Comparison of ENCODE assay signal across 8 cellular contexts in the genomic region with DNA sequence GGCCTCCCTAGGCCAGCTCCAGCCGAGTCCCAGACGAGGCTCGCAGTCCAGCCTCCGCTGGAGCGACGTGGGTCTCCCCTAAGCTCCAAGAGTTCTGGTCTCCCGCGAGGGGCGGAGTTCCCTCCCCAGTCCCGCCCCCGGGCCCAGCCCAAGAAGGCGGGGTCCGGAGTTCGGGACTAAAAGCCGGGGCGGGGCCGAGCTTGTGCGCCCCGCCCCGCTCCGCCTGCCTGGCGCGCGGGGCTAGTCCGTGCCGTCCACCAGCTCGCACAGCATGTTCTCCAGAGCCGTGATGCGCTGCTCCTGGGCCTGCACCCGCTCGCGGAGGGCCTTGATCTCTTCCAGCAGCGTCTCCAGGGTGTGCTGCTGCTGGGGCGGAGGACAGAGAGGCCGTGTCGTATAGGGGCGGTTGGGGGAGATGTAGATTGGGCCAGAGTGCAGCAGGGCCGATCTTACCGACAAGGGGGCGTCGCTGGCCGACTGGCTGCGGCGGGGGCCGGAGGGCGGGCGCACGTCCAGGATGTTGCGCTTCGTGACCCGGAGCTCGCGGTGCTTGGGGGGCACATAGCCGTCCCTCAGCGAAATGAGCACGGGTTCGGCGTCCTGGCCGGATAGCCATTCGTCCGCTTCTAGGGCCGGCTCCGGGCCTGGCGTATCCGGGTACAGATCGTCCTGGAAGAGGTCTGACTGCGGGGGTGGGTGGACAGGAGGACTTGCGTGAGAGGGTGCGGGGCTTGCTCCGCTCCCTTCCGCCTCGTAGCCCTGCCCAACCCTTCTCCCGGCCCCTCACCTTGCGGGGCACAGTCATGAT. TPM values are rescaled to one million over a fixed set of nuclear protein-coding genes. Genes with fewer than 3 reads are reported as not detected.
DNase-seq lines count a peak whose midpoint lies in the region; ATAC-seq, FAIRE-seq and TF ChIP-seq lines count a peak whose summit lies in the region.

No MANE protein-coding gene starts in this region.

- FAIRE-seq in bronchial epithelial cell (lab: Jason Lieb, UNC), result no peak
- no peak for FAIRE-seq in small intestine (lab: Jason Lieb, UNC)

- in situ Hi-C loops in HAP-1 (cut with MboI; ENCODE audit: low sequenced_read_pairs), result loop anchor here (5.0 to 25.0 kb wide), 2 partner anchors 48 to 322 kb away; partner anchors contain the start of genes ABHD15, EFCAB5, SSH2 and TP53I13

- WGBS in small intestine, 3 donors, result 2 to 3% (median 2%) methylated on average over 67 to 74 of the region's 74 CpGs

- DNase-seq in MV-4-11 (lab: John Stamatoyannopoulos, UW) (peak; percentile 84), bronchial epithelial cell (ENCODE audit: low read depth) (peak; percentile 72), iPS-NIHi7 (ENCODE audit: extremely low spot score) (peak; percentile 84), small intestine (peak; percentile 92), HAP-1 (ENCODE audit: low spot score in 2 of 2) (no peak)
- DNase-seq in activated CD4-positive, CD25-positive, alpha-beta regulatory T cell (lab: John Stamatoyannopoulos, UW), result peak; percentile 49 to 72 (median 67)

- H3K9ac ChIP-seq in BLaER1, result peak overlapping the region; percentile 49

- ATAC-seq in GM19468 (IDR thresholded peaks at IDR 0.05; ENCODE audit: extremely low read depth, unreplicated experiment), result peak; percentile 25

- H4K20me1 ChIP-seq in BLaER1, result peaks cover 41% of the 10 kb centered on the region

- no peak overlapping the region for H3K27ac ChIP-seq in BLaER1
- H3K27ac ChIP-seq in small intestine (ENCODE audit: low read depth in 1 of 2, low read length in 1 of 2), result no peak overlapping the region

- H3K27me3 ChIP-seq in BLaER1 (peaks cover 22% of the 10 kb centered on the region), bronchial epithelial cell (ENCODE audit: control insufficient read depth, insufficient read depth, low read length) (no peaks in the 10 kb centered on the region), small intestine (ENCODE audit: control insufficient read depth in 2 of 2, insufficient read depth in 2 of 2, low read length in 2 of 2) (no peaks in the 10 kb centered on the region), HAP-1 (ENCODE audit: low read depth) (no peaks in the 10 kb centered on the region)

- H3K4me2 ChIP-seq in BLaER1, result peak overlapping the region; percentile 99

- H3K9me3 ChIP-seq in BLaER1 (no peaks in the 10 kb centered on the region), small intestine (ENCODE audit: control insufficient read depth, low read depth) (no peaks in the 10 kb centered on the region), HAP-1 (no peaks in the 10 kb centered on the region)

- H3K36me3 ChIP-seq in BLaER1 (peaks cover 22% of the 10 kb centered on the region), bronchial epithelial cell (ENCODE audit: control insufficient read depth, insufficient read depth, low read length) (no peaks in the 10 kb centered on the region), small intestine (ENCODE audit: control insufficient read depth in 2 of 2, insufficient read depth in 2 of 2, low read length in 2 of 2) (no peaks in the 10 kb centered on the region), HAP-1 (replicated peaks) (peaks cover 3% of the 10 kb centered on the region; the same call in 1 of the 2 replicates)

- peaks cover 80% of the 10 kb centered on the region for H3K4me1 ChIP-seq in BLaER1
- peaks cover 5 to 8% of the 10 kb centered on the region in 2 donors for H3K4me1 ChIP-seq in small intestine (ENCODE audit: control insufficient read depth in 2 of 2, insufficient read depth in 1 of 2, low read depth in 1 of 2, low read length in 1 of 2)
- H3K4me1 ChIP-seq in HAP-1, result peaks cover 8% of the 10 kb centered on the region

- H3K4me3 ChIP-seq in BLaER1 (peak overlapping the region; percentile 60), bronchial epithelial cell (ENCODE audit: low read depth, low read length) (peak overlapping the region; percentile 31), small intestine (ENCODE audit: low read depth in 1 of 2, low read length in 2 of 2) (peak overlapping the region in 1 of 2 donors; percentile 37), HAP-1 (no peak overlapping the region)

- no peak for TF ChIP-seq CTCF in bronchial epithelial cell (IDR thresholded peaks at IDR 0.05; ENCODE audit: insufficient read depth, low read length, severe bottlenecking)

RNA-seq across cellular contexts. Expression of gene CORO6, which starts 7.0 kb away (rescaled TPM):
- total RNA-seq in bronchial epithelial cell, result 0.79 and 1.0 TPM in 2 replicates
- polyA plus RNA-seq in small intestine, result 1 to 10 TPM in 2 of 3 donors, under 1 TPM in 1; 0.67 to 7.3 (median 1.4) TPM

RNA-seq across cellular contexts. Expression of gene ANKRD13B, which starts 22.8 kb away (rescaled TPM):
- total RNA-seq in bronchial epithelial cell, result 2.0 and 2.4 TPM in 2 replicates
- 1 to 10 TPM in 2 of 3 donors, not detected in 1; 3.0 to 4.0 TPM for polyA plus RNA-seq in small intestine

RNA-seq across cellular contexts. Expression of gene GIT1, which starts 26.2 kb away (rescaled TPM):
- 16.3 and 17.4 TPM in 2 replicates for total RNA-seq in bronchial epithelial cell
- 10 to 100 TPM; 19.7 to 29.0 (median 21.9) TPM for polyA plus RNA-seq in small intestine

RNA-seq across cellular contexts. Expression of gene TP53I13, which starts 47.2 kb away (rescaled TPM):
- 25.3 and 30.1 TPM in 2 replicates for total RNA-seq in bronchial epithelial cell
- polyA plus RNA-seq in small intestine, result 100 to 1,000 TPM in 2 of 3 donors, 10 to 100 TPM in 1; 66.4 to 326 (median 304) TPM

RNA-seq across cellular contexts. Expression of gene ABHD15, which starts 48.9 kb away (rescaled TPM):
- 5.2 and 6.3 TPM in 2 replicates for total RNA-seq in bronchial epithelial cell
- polyA plus RNA-seq in small intestine, result 1 to 10 TPM; 6.5 to 9.4 (median 8.7) TPM

Comparison
In these comparisons a context has a peak if more than half of its experiments do, and no peak if none do; other contexts are left out.
1. DNase-seq: peak in MV-4-11 (single experiment), activated CD4-positive, CD25-positive, alpha-beta regulatory T cell (4 of 4), bronchial epithelial cell (single experiment), iPS-NIHi7 (single experiment) and small intestine (single experiment); none in HAP-1 (0 of 2).